ENCODE assay signal across 10 cellular contexts in the genomic region with DNA sequence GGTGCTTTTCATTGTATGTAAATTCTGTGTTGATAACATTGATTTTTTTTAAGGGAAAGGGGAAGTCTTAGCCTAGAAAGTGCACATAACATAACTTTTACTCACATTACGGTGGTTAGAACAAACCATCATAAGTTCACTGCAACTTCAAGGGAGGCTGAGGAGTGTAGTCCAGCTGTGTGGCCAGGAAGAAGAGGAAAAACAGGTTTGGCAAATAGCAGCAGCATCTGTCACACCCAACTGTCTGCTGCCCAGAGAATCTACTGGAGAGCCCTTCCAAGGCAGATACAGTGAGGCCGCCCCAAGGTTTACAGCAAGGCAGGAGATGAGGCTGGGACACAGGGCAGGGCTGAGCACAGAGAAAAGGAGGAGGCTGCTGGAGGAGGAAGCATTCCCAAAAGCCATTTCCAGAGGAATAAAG.
A peak's percentile ranks its signal among the peaks of the same experiment; 100 is the strongest.
DNase-seq lines count a peak whose midpoint lies in the region; ATAC-seq and TF ChIP-seq lines count a peak whose summit lies in the region.
"Had no signal": no experiment of that assay in that cellular context is flagged by ENCODE, and none has a peak within 500 bp of the region (broad histone marks: within the 10 kb centered on the region; RNA-seq: fewer than 3 reads in every experiment).

No MANE protein-coding gene starts in this region.

- no peak overlapping the region for H3K4ac ChIP-seq in trophoblast cell (ENCODE audit: low read depth, low read length)

- H2BK12ac ChIP-seq in trophoblast cell (ENCODE audit: low read length): no peak overlapping the region

- H4K12ac ChIP-seq in trophoblast cell (ENCODE audit: low read depth, low read length): no peak overlapping the region

- no peak overlapping the region for H4K8ac ChIP-seq in trophoblast cell (ENCODE audit: low read depth, low read length)

- peak; percentile 64 for ATAC-seq in esophagus mucosa
- ATAC-seq in GM18498 (IDR thresholded peaks at IDR 0.05; ENCODE audit: unreplicated experiment): no peak

- no peak overlapping the region for H2BK5ac ChIP-seq in trophoblast cell (ENCODE audit: low read depth, low read length, poor library complexity)

- peaks cover 4% of the 10 kb centered on the region for H3K79me1 ChIP-seq in trophoblast cell (ENCODE audit: low read length)

- no peak overlapping the region for H2BK120ac ChIP-seq in trophoblast cell (ENCODE audit: insufficient read depth, low read length, poor library complexity)

- H2AK5ac ChIP-seq in trophoblast cell (ENCODE audit: low read length): no peak overlapping the region

- H3K4me2 ChIP-seq in trophoblast cell (ENCODE audit: low read length): peak overlapping the region; percentile 57

- H4K91ac ChIP-seq in trophoblast cell (ENCODE audit: low read depth, low read length): peak overlapping the region; percentile 55

- intact Hi-C loops in dorsolateral prefrontal cortex (cut with DNase I): no loop called here

- H3K9me3 ChIP-seq in trophoblast cell (ENCODE audit: insufficient read depth, low read depth, low read length): peaks cover under 1% of the 10 kb centered on the region

- no peak overlapping the region for H3K14ac ChIP-seq in trophoblast cell (ENCODE audit: low read length)

- H3K27ac ChIP-seq in trophoblast cell (ENCODE audit: low read depth, low read length) (peak overlapping the region; percentile 83), dorsolateral prefrontal cortex (no peak overlapping the region)
- H3K27ac ChIP-seq: skin epidermis had no signal

- no peak overlapping the region for H2AFZ ChIP-seq in trophoblast cell (ENCODE audit: insufficient read depth, low read length, poor library complexity)

- H3K27me3 ChIP-seq in trophoblast cell (ENCODE audit: insufficient read depth, low read length) (no peaks in the 10 kb centered on the region), dorsolateral prefrontal cortex (peaks cover 0 to 31% (median 6%) of the 10 kb centered on the region in 45 donors)

- no peak overlapping the region for H3K9ac ChIP-seq in trophoblast cell (ENCODE audit: low read length)

- H3K36me3 ChIP-seq in trophoblast cell (ENCODE audit: control insufficient read depth in 1 of 2, insufficient read depth in 2 of 2, low read length in 2 of 2): no peaks in the 10 kb centered on the region

- no peak for TF ChIP-seq CTCF in dorsolateral prefrontal cortex (IDR thresholded peaks at IDR 0.05 in 54 of 56, conservative IDR thresholded peaks at IDR 0.05 in 2 of 56; ENCODE audit: low read depth in 1 of 56, partially characterized antibody in 56 of 56)

- no CpG with 5 or more reads among the region's 2 CpGs for WGBS in trophoblast cell (ENCODE audit: extremely low coverage, insufficient coverage, insufficient read length)

- no peak overlapping the region for H3K23ac ChIP-seq in trophoblast cell (ENCODE audit: low read length)

- peaks cover 11 to 16% of the 10 kb centered on the region in 2 experiments for H3K4me1 ChIP-seq in trophoblast cell (ENCODE audit: control insufficient read depth in 1 of 2, insufficient read depth in 2 of 2, low read length in 2 of 2)

- peak; percentile 3 for DNase-seq in activated CD4-positive, alpha-beta T cell treated with anti-CD3 and anti-CD28 coated beads for 48 hours
- no peak for DNase-seq in activated CD4-positive, alpha-beta T cell treated with anti-CD3 and anti-CD28 coated beads, Interleukin-2, amount 50 U/mL, for 4 hours
- DNase-seq in NCI-H748 (lab: John Stamatoyannopoulos, UW; ENCODE audit: unreplicated experiment) (peak; percentile 87), trophoblast cell (peak; percentile 47 to 67), dorsolateral prefrontal cortex (no peak), NK-92 (lab: John Stamatoyannopoulos, UW; ENCODE audit: unreplicated experiment) (no peak)
- DNase-seq: Right ventricle myocardium superior had no signal

- H3K4me3 ChIP-seq in trophoblast cell (ENCODE audit: low read depth, low read length) (no peak overlapping the region), dorsolateral prefrontal cortex (no peak overlapping the region)
- H3K4me3 ChIP-seq: skin epidermis had no signal

- no peak overlapping the region for H3K18ac ChIP-seq in trophoblast cell (ENCODE audit: low read length)

- H3K79me2 ChIP-seq in trophoblast cell (ENCODE audit: control insufficient read depth, insufficient read depth, low read length, poor library complexity): no peaks in the 10 kb centered on the region

Comparison
In these comparisons a context has a peak if more than half of its experiments do, and no peak if none do; other contexts are left out.
1. DNase-seq: peak in activated CD4-positive, alpha-beta T cell treated with anti-CD3 and anti-CD28 coated beads for 48 hours (single experiment), NCI-H748 (single experiment) and trophoblast cell (2 of 2); none in activated CD4-positive, alpha-beta T cell treated with anti-CD3 and anti-CD28 coated beads, Interleukin-2, amount 50 U/mL, for 4 hours (0 of 2), dorsolateral prefrontal cortex (0 of 10) and NK-92 (single experiment).